ENCODE assay signal across 8 cellular contexts in the genomic region with DNA sequence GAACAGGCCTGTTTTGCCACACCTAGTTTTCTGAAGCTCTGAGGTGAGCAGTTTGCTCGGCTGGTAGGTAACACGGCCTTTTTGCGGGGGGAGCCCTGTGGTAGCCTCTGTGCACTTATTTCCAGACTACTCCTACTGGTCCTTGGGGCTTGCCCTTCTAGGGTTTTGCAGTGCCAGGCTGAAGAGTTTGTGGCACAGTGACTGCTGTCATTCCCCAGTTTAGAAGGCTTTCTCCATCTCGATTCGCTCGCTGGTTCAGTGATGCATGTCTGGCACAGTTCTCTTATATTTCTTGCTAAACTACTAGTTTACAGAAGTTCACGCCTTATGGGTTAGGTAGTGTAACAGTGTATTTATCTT. TPM values are rescaled to one million over a fixed set of nuclear protein-coding genes. Genes with fewer than 3 reads are reported as not detected.
DNase-seq lines count a peak whose midpoint lies in the region; ATAC-seq and TF ChIP-seq lines count a peak whose summit lies in the region.

No MANE protein-coding gene starts in this region.

- H3K4me3 ChIP-seq in NB4 (ENCODE audit: low read depth, low read length) = peak overlapping the region; percentile 78
- peak overlapping the region in 2 of 3 donors; percentile 58 to 97 for H3K4me3 ChIP-seq in liver (ENCODE audit: low read depth in 1 of 3, low read length in 3 of 3)
- peak overlapping the region; percentile 63 for H3K4me3 ChIP-seq in thymus (ENCODE audit: low read length)

- H3K27ac ChIP-seq in liver (ENCODE audit: low read depth in 1 of 2, low read length in 2 of 2) = no peak overlapping the region
- peak overlapping the region; percentile 3 for H3K27ac ChIP-seq in thymus (ENCODE audit: low read depth)

- H3K4me1 ChIP-seq in liver (ENCODE audit: control insufficient read depth in 4 of 4, insufficient read depth in 4 of 4, low read length in 3 of 4) = peaks cover 0 to 27% (median 24%) of the 10 kb centered on the region in 4 donors
- peaks cover 2% of the 10 kb centered on the region for H3K4me1 ChIP-seq in thymus (ENCODE audit: control insufficient read depth, insufficient read depth, low read length)

- TF ChIP-seq CTCF in NB4 (IDR thresholded peaks at IDR 0.05; ENCODE audit: low read depth, low read length) (no peak), liver (IDR thresholded peaks at IDR 0.05; ENCODE audit: low read depth, low read length, missing input control) (no peak)

- peak overlapping the region; percentile 97 for H3K4me3 Mint-ChIP-seq in activated naive CD8-positive, alpha-beta T cell treated with anti-CD3 and anti-CD28 coated beads, Interleukin-2, amount 10 ng/mL, durations not matched to agents 7 days and 5 days

- H3K27me3 Mint-ChIP-seq in activated naive CD8-positive, alpha-beta T cell treated with anti-CD3 and anti-CD28 coated beads, Interleukin-2, amount 10 ng/mL, durations not matched to agents 7 days and 5 days = no peaks in the 10 kb centered on the region

- H3K9ac ChIP-seq in liver (ENCODE audit: low read depth in 1 of 2, low read length in 2 of 2) = no peak overlapping the region

- H3K9me3 ChIP-seq in liver (ENCODE audit: control insufficient read depth in 4 of 4, low read length in 3 of 4) = no peaks in the 10 kb centered on the region
- H3K9me3 ChIP-seq in thymus (ENCODE audit: control insufficient read depth) = no peaks in the 10 kb centered on the region

- TF ChIP-seq POLR2A in NB4 (IDR thresholded peaks at IDR 0.05; ENCODE audit: extremely low read depth, insufficient read length) = no peak

- no peaks in the 10 kb centered on the region for H3K36me3 ChIP-seq in liver (ENCODE audit: control insufficient read depth in 4 of 4, insufficient read depth in 3 of 4, low read depth in 1 of 4, low read length in 3 of 4)
- no peaks in the 10 kb centered on the region for H3K36me3 ChIP-seq in thymus (ENCODE audit: control insufficient read depth, insufficient read depth)

- H3K4me1 Mint-ChIP-seq in activated naive CD8-positive, alpha-beta T cell treated with anti-CD3 and anti-CD28 coated beads, Interleukin-2, amount 10 ng/mL, durations not matched to agents 7 days and 5 days = peaks cover 37% of the 10 kb centered on the region

- POLR2A ChIA-PET in activated naive CD8-positive, alpha-beta T cell treated with anti-CD3 and anti-CD28 coated beads, Interleukin-2, amount 10 ng/mL, durations not matched to agents 7 days and 5 days (lab: Charles Lee) = interaction anchor here (1.2 to 1.8 kb wide), 9 partner anchors 9 to 370 kb away, joined by 3 to 19 read pairs (median 5); no protein-coding TSS in a partner anchor

- DNase-seq in NCI-H146 (lab: John Stamatoyannopoulos, UW) = peak; percentile 16
- DNase-seq in NCI-H146 treated with DMSO at 0.1 percent for 48 hours (lab: John Stamatoyannopoulos, UW; ENCODE audit: unreplicated experiment) = no peak
- peak; percentile 53 for DNase-seq in NB4 (ENCODE audit: low read depth)
- peak; percentile 37 for DNase-seq in activated naive CD8-positive, alpha-beta T cell treated with anti-CD3 and anti-CD28 coated beads, Interleukin-2, amount 10 ng/mL, durations not matched to agents 7 days and 5 days
- DNase-seq in NCI-H1436 treated with DMSO at 0.1 percent for 48 hours (lab: John Stamatoyannopoulos, UW) = no peak

- H3K36me3 Mint-ChIP-seq in activated naive CD8-positive, alpha-beta T cell treated with anti-CD3 and anti-CD28 coated beads, Interleukin-2, amount 10 ng/mL, durations not matched to agents 7 days and 5 days = peaks cover 17% of the 10 kb centered on the region

- H3K27ac Mint-ChIP-seq in activated naive CD8-positive, alpha-beta T cell treated with anti-CD3 and anti-CD28 coated beads, Interleukin-2, amount 10 ng/mL, durations not matched to agents 7 days and 5 days = peak overlapping the region; percentile 99

- no peak for ATAC-seq in activated naive CD8-positive, alpha-beta T cell treated with anti-CD3 and anti-CD28 coated beads, Interleukin-2, amount 10 ng/mL, durations not matched to agents 7 days and 5 days (ENCODE audit: low read depth)
- no peak for ATAC-seq in GM19351 (IDR thresholded peaks at IDR 0.05; ENCODE audit: unreplicated experiment)

- H3K27me3 ChIP-seq in liver (ENCODE audit: control insufficient read depth in 4 of 4, insufficient read depth in 4 of 4, low read length in 3 of 4) (no peaks in the 10 kb centered on the region), thymus (ENCODE audit: control insufficient read depth, insufficient read depth) (no peaks in the 10 kb centered on the region)

- TF ChIP-seq RAD21 in liver (IDR thresholded peaks at IDR 0.05) = no peak

- 35% methylated on average over 7 of the region's 7 CpGs for WGBS in liver
- 42% methylated on average over 7 of the region's 7 CpGs for WGBS in thymus

- H3K9me3 Mint-ChIP-seq in activated naive CD8-positive, alpha-beta T cell treated with anti-CD3 and anti-CD28 coated beads, Interleukin-2, amount 10 ng/mL, durations not matched to agents 7 days and 5 days = no peaks in the 10 kb centered on the region

TF ChIP-seq in liver, 16 proteins besides CTCF, POLR2A, EP300 and RAD21:
- no peak for TF ChIP-seq NR2F2 (IDR thresholded peaks at IDR 0.05)
- TF ChIP-seq YY1 (IDR thresholded peaks at IDR 0.05) = no peak
- no peak for TF ChIP-seq RXRA (IDR thresholded peaks at IDR 0.05)
- TF ChIP-seq HNF4A (conservative IDR thresholded peaks at IDR 0.05) = no peak
- TF ChIP-seq FOXA2 (IDR thresholded peaks at IDR 0.05) = no peak
- no peak for TF ChIP-seq EGR1 (IDR thresholded peaks at IDR 0.05; ENCODE audit: low read depth in 2 of 2)
- TF ChIP-seq JUND (IDR thresholded peaks at IDR 0.05) = no peak
- TF ChIP-seq TAF1 (conservative IDR thresholded peaks at IDR 0.05) = no peak
TF ChIP-seq in liver: peak in this region for 0.

RNA-seq across cellular contexts. Expression of gene KIF20B, which starts 0.7 kb away (rescaled TPM):
- 10 to 100 TPM; 56.4 to 58.1 TPM for total RNA-seq in activated naive CD8-positive, alpha-beta T cell treated with anti-CD3 and anti-CD28 coated beads, Interleukin-2, amount 10 ng/mL, durations not matched to agents 7 days and 5 days
- total RNA-seq in liver = 10 to 100 TPM in 1 of 2 donors, 1 to 10 TPM in 1; 1.3 to 12.9 TPM
- polyA plus RNA-seq in liver (1 to 10 TPM in 1 of 2 donors, under 1 TPM in 1; 0.91 to 1.3 TPM), thymus (4.4 TPM)

RNA-seq across cellular contexts. Expression of gene PANK1, which starts 57.1 kb away (rescaled TPM):
- total RNA-seq in activated naive CD8-positive, alpha-beta T cell treated with anti-CD3 and anti-CD28 coated beads, Interleukin-2, amount 10 ng/mL, durations not matched to agents 7 days and 5 days = 1 to 10 TPM; 3.2 to 4.8 TPM
- total RNA-seq in liver = 100 to 1,000 TPM in 1 of 2 donors, 10 to 100 TPM in 1; 50.8 to 105 TPM
- polyA plus RNA-seq in liver = 10 to 100 TPM; 30.0 to 38.6 TPM
- 3.7 TPM for polyA plus RNA-seq in thymus

Comparison
In these comparisons a context has a peak if more than half of its experiments do, and no peak if none do; other contexts are left out.
1. DNase-seq: peak in NCI-H146 (single experiment), NB4 (single experiment) and activated naive CD8-positive, alpha-beta T cell treated with anti-CD3 and anti-CD28 coated beads, Interleukin-2, amount 10 ng/mL, durations not matched to agents 7 days and 5 days (single experiment); none in NCI-H146 treated with DMSO at 0.1 percent for 48 hours (single experiment) and NCI-H1436 treated with DMSO at 0.1 percent for 48 hours (single experiment).
2. RNA of gene KIF20B, which starts 0.7 kb away (total RNA-seq): 56.4 to 58.1 TPM in activated naive CD8-positive, alpha-beta T cell treated with anti-CD3 and anti-CD28 coated beads, Interleukin-2, amount 10 ng/mL, durations not matched to agents 7 days and 5 days; 1.3 to 12.9 TPM in liver; every median in the first group is over 4 times any median in the second.
3. RNA of gene PANK1, which starts 57.1 kb away (total RNA-seq): 50.8 to 105 TPM in liver; 3.2 to 4.8 TPM in activated naive CD8-positive, alpha-beta T cell treated with anti-CD3 and anti-CD28 coated beads, Interleukin-2, amount 10 ng/mL, durations not matched to agents 7 days and 5 days; every median in the first group is over 4 times any median in the second.
4. Peak in every context shown above with its lines, with median percentiles within 50 percentile points of each other: H3K4me3 ChIP-seq.